ENCODE assay signal across 8 cellular contexts in genomic region chr10:15370741-15371701, GRCh38. TPM values are rescaled to one million over a fixed set of nuclear protein-coding genes. Genes with fewer than 3 reads are reported as not detected.
DNase-seq lines count a peak whose midpoint lies in the region; ATAC-seq and TF ChIP-seq lines count a peak whose summit lies in the region.

TSS of gene FAM171A1 (minus strand) at chr10:15371289. CDS start at chr10:15371052, 237 bp downstream.

- peak within 1 kb of the TSS; percentile 77 for H3K4me3 Mint-ChIP-seq in activated T-helper 2 cell treated with anti-CD3 and anti-CD28 coated beads, Interferon-gamma antibody, Interleukin-2, Interleukin-4, amounts not matched to agents 10 μg/mL and 5 μg/mL and 100 μg/mL, durations not matched to agents 14 hours and 24 hours and 36 hours (ENCODE audit: low read depth)
- peak within 1 kb of the TSS; percentile 75 to 86 (median 82) for H3K4me3 Mint-ChIP-seq in naive thymus-derived CD8-positive, alpha-beta T cell

- TF ChIP-seq CTCF in HFF-Myc (IDR thresholded peaks at IDR 0.05; ENCODE audit: low read depth, low read length, missing control alignments): peak; percentile 8
- TF ChIP-seq CTCF in fibroblast of lung (conservative IDR thresholded peaks at IDR 0.05 in 1 of 2, IDR thresholded peaks at IDR 0.05 in 1 of 2; ENCODE audit: low read depth in 1 of 2, low read length in 2 of 2): no peak

- H3K9ac ChIP-seq in ES-I3 (ENCODE audit: low read depth, low read length) (peak within 1 kb of the TSS; percentile 73), NT2/D1 (ENCODE audit: insufficient read length, low read depth) (peak within 1 kb of the TSS; percentile 83), fibroblast of lung (ENCODE audit: insufficient read depth, low read length) (peak within 1 kb of the TSS; percentile 71)

- H3K4me1 Mint-ChIP-seq in activated T-helper 2 cell treated with anti-CD3 and anti-CD28 coated beads, Interferon-gamma antibody, Interleukin-2, Interleukin-4, amounts not matched to agents 10 μg/mL and 5 μg/mL and 100 μg/mL, durations not matched to agents 14 hours and 24 hours and 36 hours (ENCODE audit: low read depth): peaks cover 5% of the 10 kb centered on the region
- peaks cover 5 to 11% (median 7%) of the 10 kb centered on the region in 4 donors for H3K4me1 Mint-ChIP-seq in naive thymus-derived CD8-positive, alpha-beta T cell

- peak; percentile 79 to 87 for ATAC-seq in naive thymus-derived CD8-positive, alpha-beta T cell
- ATAC-seq in HG02973 (IDR thresholded peaks at IDR 0.05; ENCODE audit: unreplicated experiment): no peak

- H3K9me3 Mint-ChIP-seq in activated T-helper 2 cell treated with anti-CD3 and anti-CD28 coated beads, Interferon-gamma antibody, Interleukin-2, Interleukin-4, amounts not matched to agents 10 μg/mL and 5 μg/mL and 100 μg/mL, durations not matched to agents 14 hours and 24 hours and 36 hours: no peaks in the 10 kb centered on the region
- H3K9me3 Mint-ChIP-seq in naive thymus-derived CD8-positive, alpha-beta T cell: no peaks in the 10 kb centered on the region

- peak within 1 kb of the TSS; percentile 65 for H3K4me3 ChIP-seq in HFF-Myc (replicated peaks; ENCODE audit: low read depth, low read length)
- peak within 1 kb of the TSS; percentile 55 for H3K4me3 ChIP-seq in NT2/D1 (ENCODE audit: insufficient read length, low read depth)
- H3K4me3 ChIP-seq in fibroblast of lung (replicated peaks in 1 of 4; ENCODE audit: control extremely low read depth in 1 of 4, insufficient read depth in 1 of 4, low read depth in 3 of 4, low read length in 4 of 4): peak within 1 kb of the TSS; percentile 19 to 73 (median 54)

- H3K4me1 ChIP-seq in ES-I3 (ENCODE audit: insufficient read depth, low read length) (peaks cover 10% of the 10 kb centered on the region), NT2/D1 (ENCODE audit: insufficient read depth, insufficient read length) (no peaks in the 10 kb centered on the region), fibroblast of lung (ENCODE audit: control insufficient read depth, extremely low read depth, insufficient read depth, low read length) (no peaks in the 10 kb centered on the region)

- peak within 1 kb of the TSS; percentile 27 for H3K27ac ChIP-seq in fibroblast of lung (ENCODE audit: insufficient read depth, low read length)

- no peaks in the 10 kb centered on the region for H4K20me1 ChIP-seq in fibroblast of lung (ENCODE audit: control insufficient read depth, extremely low read depth, insufficient read depth, low read length)

- intact Hi-C loops in activated T-helper 2 cell treated with anti-CD3 and anti-CD28 coated beads, Interferon-gamma antibody, Interleukin-2, Interleukin-4, amounts not matched to agents 10 μg/mL and 5 μg/mL and 100 μg/mL, durations not matched to agents 14 hours and 24 hours and 36 hours (cut with micrococcal nuclease): loop anchor here (5.0 to 10.0 kb wide), 3 partner anchors 159 to 376 kb away; partner anchors contain the start of gene NMT2

- H3K36me3 ChIP-seq in ES-I3 (ENCODE audit: insufficient read depth, low read length): no peaks in the 10 kb centered on the region
- H3K36me3 ChIP-seq in NT2/D1 (ENCODE audit: insufficient read depth, insufficient read length, low read length): peaks cover 10% of the 10 kb centered on the region
- no peaks in the 10 kb centered on the region for H3K36me3 ChIP-seq in fibroblast of lung (ENCODE audit: control insufficient read depth, insufficient read depth, low read length)

- POLR2A ChIA-PET in naive thymus-derived CD8-positive, alpha-beta T cell (lab: Charles Lee): interaction anchor here (0.6 to 1.6 kb wide), 2 partner anchors 202 to 273 kb away, joined by 3 to 4 read pairs; partner anchors contain the start of gene NMT2

- peak within 1 kb of the TSS; percentile 26 for H3K4me2 ChIP-seq in fibroblast of lung (ENCODE audit: extremely low read depth, insufficient read depth, low read length)

- DNase-seq in HFF-Myc (ENCODE audit: extremely low read depth, low read depth): no peak
- DNase-seq in NT2/D1 (ENCODE audit: low read depth, low spot score): no peak
- DNase-seq in activated T-helper 2 cell treated with anti-CD3 and anti-CD28 coated beads, Interferon-gamma antibody, Interleukin-2, Interleukin-4, amounts not matched to agents 10 μg/mL and 5 μg/mL and 100 μg/mL, durations not matched to agents 14 hours and 24 hours and 36 hours (ENCODE audit: low spot score): peak; percentile 59
- peak; percentile 51 to 52 for DNase-seq in fibroblast of lung (ENCODE audit: low read depth in 2 of 2)
- peak; percentile 25 to 78 (median 60) for DNase-seq in naive thymus-derived CD8-positive, alpha-beta T cell
- peak; percentile 46 for DNase-seq in stimulated activated naive CD4-positive, alpha-beta T cell treated with Interleukin-2 at 50 U/mL for 16 hours (lab: John Stamatoyannopoulos, UW)

- H3K79me2 ChIP-seq in fibroblast of lung (ENCODE audit: control insufficient read depth, insufficient read depth, low read length): peaks cover 8% of the 10 kb centered on the region

- no peaks in the 10 kb centered on the region for H3K9me3 ChIP-seq in ES-I3 (ENCODE audit: control insufficient read depth, insufficient read depth, low read length)
- H3K9me3 ChIP-seq in NT2/D1 (ENCODE audit: insufficient read depth, low read length): no peaks in the 10 kb centered on the region
- H3K9me3 ChIP-seq in fibroblast of lung (ENCODE audit: control insufficient read depth, insufficient read depth, low read depth, low read length): no peaks in the 10 kb centered on the region

- H2AFZ ChIP-seq in fibroblast of lung (ENCODE audit: low read length): peak within 1 kb of the TSS; percentile 35

- H3K27me3 ChIP-seq in NT2/D1 (ENCODE audit: insufficient read depth, insufficient read length): peaks cover 3% of the 10 kb centered on the region
- no peaks in the 10 kb centered on the region for H3K27me3 ChIP-seq in fibroblast of lung (ENCODE audit: control insufficient read depth, insufficient read depth, low read length)

- no peak within 1 kb of the TSS for H3K27ac Mint-ChIP-seq in activated T-helper 2 cell treated with anti-CD3 and anti-CD28 coated beads, Interferon-gamma antibody, Interleukin-2, Interleukin-4, amounts not matched to agents 10 μg/mL and 5 μg/mL and 100 μg/mL, durations not matched to agents 14 hours and 24 hours and 36 hours
- H3K27ac Mint-ChIP-seq in naive thymus-derived CD8-positive, alpha-beta T cell: peak within 1 kb of the TSS in 9 of 10 donors; percentile 10 to 84 (median 67)

- H3K36me3 Mint-ChIP-seq in activated T-helper 2 cell treated with anti-CD3 and anti-CD28 coated beads, Interferon-gamma antibody, Interleukin-2, Interleukin-4, amounts not matched to agents 10 μg/mL and 5 μg/mL and 100 μg/mL, durations not matched to agents 14 hours and 24 hours and 36 hours (ENCODE audit: low read depth): no peaks in the 10 kb centered on the region
- no peaks in the 10 kb centered on the region for H3K36me3 Mint-ChIP-seq in naive thymus-derived CD8-positive, alpha-beta T cell

- H3K27me3 Mint-ChIP-seq in activated T-helper 2 cell treated with anti-CD3 and anti-CD28 coated beads, Interferon-gamma antibody, Interleukin-2, Interleukin-4, amounts not matched to agents 10 μg/mL and 5 μg/mL and 100 μg/mL, durations not matched to agents 14 hours and 24 hours and 36 hours (ENCODE audit: low read depth): peaks cover 64% of the 10 kb centered on the region
- H3K27me3 Mint-ChIP-seq in naive thymus-derived CD8-positive, alpha-beta T cell: peaks cover 8 to 46% (median 21%) of the 10 kb centered on the region in 5 donors

RNA-seq across cellular contexts. Expression of gene FAM171A1, which starts in this region (rescaled TPM):
- total RNA-seq in activated T-helper 2 cell treated with anti-CD3 and anti-CD28 coated beads, Interferon-gamma antibody, Interleukin-2, Interleukin-4, amounts not matched to agents 10 μg/mL and 5 μg/mL and 100 μg/mL, durations not matched to agents 14 hours and 24 hours and 36 hours: 2.9 and 3.6 TPM in 2 replicates
- total RNA-seq in fibroblast of lung: 6.2 and 8.8 TPM in 2 replicates
- polyA plus RNA-seq in fibroblast of lung: 10.3 and 24.9 TPM in 2 replicates
- 11.0 and 24.0 TPM in 2 replicates for polyA plus RNA-seq in fibroblast of lung (2012)
- polyA minus RNA-seq in fibroblast of lung (ENCODE audit: low replicate concordance): 8.9 and 25.3 TPM in 2 replicates
- 1 to 10 TPM; 6.1 to 6.9 TPM for total RNA-seq in naive thymus-derived CD8-positive, alpha-beta T cell
- polyA plus RNA-seq in naive thymus-derived CD8-positive, alpha-beta T cell: 10 to 100 TPM; 12.9 to 16.0 (median 14.7) TPM

Comparison
In these comparisons a context has a peak if more than half of its experiments do, and no peak if none do; other contexts are left out.
1. DNase-seq: peak in activated T-helper 2 cell treated with anti-CD3 and anti-CD28 coated beads, Interferon-gamma antibody, Interleukin-2, Interleukin-4, amounts not matched to agents 10 μg/mL and 5 μg/mL and 100 μg/mL, durations not matched to agents 14 hours and 24 hours and 36 hours (single experiment), fibroblast of lung (2 of 2), naive thymus-derived CD8-positive, alpha-beta T cell (10 of 10) and stimulated activated naive CD4-positive, alpha-beta T cell treated with Interleukin-2 at 50 U/mL for 16 hours (single experiment); none in HFF-Myc (single experiment) and NT2/D1 (single experiment).
2. Peak in every context shown above with its lines, with median percentiles within 50 percentile points of each other: H3K9ac ChIP-seq and H3K4me3 ChIP-seq.